In the genomic region with DNA sequence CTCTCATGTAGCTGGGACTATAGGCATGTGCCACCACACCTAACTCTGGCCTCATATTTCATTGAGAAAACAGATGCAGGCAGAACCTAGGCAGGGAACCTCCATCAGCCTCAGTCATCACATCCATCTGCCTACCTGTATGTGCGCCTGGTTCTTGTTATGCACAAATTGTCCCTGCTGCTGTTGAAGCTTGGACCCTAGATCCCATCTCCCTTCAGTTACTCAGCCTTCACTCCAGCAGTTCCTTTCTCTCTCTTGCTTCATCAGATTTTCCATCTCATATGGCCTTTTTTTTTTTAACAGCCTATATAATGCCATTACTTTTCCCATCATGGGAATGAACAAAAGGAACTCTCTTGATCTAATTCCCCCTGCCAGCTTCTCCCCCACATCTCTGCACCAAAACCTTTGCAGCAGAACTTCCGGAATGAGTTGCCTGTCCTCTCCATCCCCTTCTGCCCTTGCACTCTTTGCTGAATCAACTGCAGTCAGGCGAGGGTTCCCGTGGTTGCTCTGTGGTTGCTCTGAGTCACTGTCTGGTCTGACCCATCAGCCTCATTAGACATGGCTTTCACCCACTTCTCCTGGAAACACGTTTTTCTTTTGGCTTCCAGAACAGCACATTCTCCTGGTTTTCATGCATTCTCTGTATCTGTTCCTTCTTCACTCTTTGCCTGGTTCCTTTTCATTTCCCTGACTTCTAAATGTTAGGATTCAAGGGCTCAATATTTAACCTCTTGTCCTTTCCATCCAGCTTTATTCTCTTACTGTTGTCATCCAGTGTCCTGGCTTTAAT, we compare ENCODE assay signal across 8 cellular contexts. TPM values are rescaled to one million over a fixed set of nuclear protein-coding genes. Genes with fewer than 3 reads are reported as not detected.
A peak's percentile ranks its signal among the peaks of the same experiment; 100 is the strongest.
DNase-seq lines count a peak whose midpoint lies in the region; TF ChIP-seq lines count a peak whose summit lies in the region.

No MANE protein-coding gene starts in this region.

- H3K4me3 Mint-ChIP-seq in T-helper 1 cell treated with Interleukin-12 subunit alpha and Interleukin-12 subunit beta and Interleukin-4 antibody, amounts not matched to agents 30 μg/mL and 1 μg/mL, for 36 hours = peak overlapping the region; percentile 33

- H3K36me3 Mint-ChIP-seq in T-helper 1 cell treated with Interleukin-12 subunit alpha and Interleukin-12 subunit beta and Interleukin-4 antibody, amounts not matched to agents 30 μg/mL and 1 μg/mL, for 36 hours (ENCODE audit: low read depth) = peaks cover 14% of the 10 kb centered on the region

- DNase-seq in AG04450 (ENCODE audit: low read depth, low spot score) (peak; percentile 83), H4 (ENCODE audit: low spot score) (peak; percentile 88), astrocyte of the hippocampus (ENCODE audit: low read depth, low spot score) (peak; percentile 96), NCI-H2107 (lab: John Stamatoyannopoulos, UW) (no peak), NCI-H128 (lab: John Stamatoyannopoulos, UW; ENCODE audit: unreplicated experiment) (no peak)
- peak; percentile 41 for DNase-seq in stimulated activated CD8-positive, alpha-beta memory T cell treated with anti-CD3 and anti-CD28 coated beads, Interleukin-12 subunit alpha, Interleukin-12 subunit beta, amount 100 ng/mL, for 1 hour (ENCODE audit: low read depth)

- H3K27ac ChIP-seq in AG04450 (ENCODE audit: low read depth, low read length) = peak overlapping the region; percentile 33
- peak overlapping the region; percentile 73 for H3K27ac ChIP-seq in layer of hippocampus (ENCODE audit: low read depth, low read length)

- H3K4me3 ChIP-seq in AG04450 (ENCODE audit: low read depth, low read length) = no peak overlapping the region

- POLR2A ChIA-PET in AG04450 (lab: Yijun Ruan, JAX) = interaction anchor here (0.5 kb wide), 1 partner anchor 400 kb away, joined by 3 read pairs; no protein-coding TSS in a partner anchor

- H3K27ac Mint-ChIP-seq in T-helper 1 cell treated with Interleukin-12 subunit alpha and Interleukin-12 subunit beta and Interleukin-4 antibody, amounts not matched to agents 30 μg/mL and 1 μg/mL, for 36 hours = peak overlapping the region; percentile 1

- TF ChIP-seq CTCF in AG04450 (IDR thresholded peaks at IDR 0.05; ENCODE audit: low read depth, low read length) = no peak

- H3K4me1 Mint-ChIP-seq in T-helper 1 cell treated with Interleukin-12 subunit alpha and Interleukin-12 subunit beta and Interleukin-4 antibody, amounts not matched to agents 30 μg/mL and 1 μg/mL, for 36 hours (ENCODE audit: low read depth) = peaks cover 16% of the 10 kb centered on the region

- no peaks in the 10 kb centered on the region for H3K9me3 Mint-ChIP-seq in T-helper 1 cell treated with Interleukin-12 subunit alpha and Interleukin-12 subunit beta and Interleukin-4 antibody, amounts not matched to agents 30 μg/mL and 1 μg/mL, for 36 hours

- CTCF ChIA-PET in AG04450 (lab: Charles Lee) = no interaction called here

- no peaks in the 10 kb centered on the region for H3K9me3 ChIP-seq in AG04450 (ENCODE audit: control insufficient read depth, insufficient read depth, low read length)

- H3K27me3 ChIP-seq in AG04450 (ENCODE audit: control insufficient read depth, insufficient read depth, low read length) = no peaks in the 10 kb centered on the region
- H3K27me3 ChIP-seq in layer of hippocampus (ENCODE audit: control insufficient read depth, insufficient read depth, low read length) = no peaks in the 10 kb centered on the region

- H3K27me3 Mint-ChIP-seq in T-helper 1 cell treated with Interleukin-12 subunit alpha and Interleukin-12 subunit beta and Interleukin-4 antibody, amounts not matched to agents 30 μg/mL and 1 μg/mL, for 36 hours (ENCODE audit: low read depth) = no peaks in the 10 kb centered on the region

RNA-seq across cellular contexts. Expression of a gene that starts 41.5 kb away (rescaled TPM):
- 28.1 and 31.1 TPM in 2 replicates for polyA plus RNA-seq in AG04450 (2011; rRNA removed)
- polyA minus RNA-seq in AG04450 (2011; rRNA and poly(A)+ RNA removed) = 42.3 and 47.0 TPM in 2 replicates
- total RNA-seq in H4 (2014; rRNA removed; shearing (Covaris generic)) = 23.6 and 32.4 TPM in 2 replicates

Comparison
In these comparisons a context has a peak if more than half of its experiments do, and no peak if none do; other contexts are left out.
1. DNase-seq: peak in AG04450 (single experiment), H4 (single experiment), astrocyte of the hippocampus (single experiment) and stimulated activated CD8-positive, alpha-beta memory T cell treated with anti-CD3 and anti-CD28 coated beads, Interleukin-12 subunit alpha, Interleukin-12 subunit beta, amount 100 ng/mL, for 1 hour (single experiment); none in NCI-H2107 (single experiment) and NCI-H128 (single experiment).